ENCODE assay signal across 1 cellular context in genomic region chr17:6651483-6652452, GRCh38.
TF ChIP-seq lines count a peak whose summit lies in the region.

C17orf100 (plus strand) TSS chr17:6651762; CDS start chr17:6651914, 152 bp downstream.
MED31 (minus strand) TSS chr17:6651605; CDS start chr17:6651528, 77 bp downstream.

TF ChIP-seq in K562, 482 proteins besides CTCF, POLR2A, EP300 and RAD21 (continued from another document and continues in another):
- TF ChIP-seq ZBTB40 (IDR thresholded peaks at IDR 0.05): peak; percentile 92
- no peak for TF ChIP-seq ZBTB40 (CRISPR knock-in tag; IDR thresholded peaks at IDR 0.05)
- no peak for TF ChIP-seq PHB2 (IDR thresholded peaks at IDR 0.05; ENCODE audit: low read depth)
- no peak for TF ChIP-seq SOX6 (IDR thresholded peaks at IDR 0.05)
- TF ChIP-seq SREBF2 (CRISPR knock-in tag; IDR thresholded peaks at IDR 0.05): no peak
- TF ChIP-seq YY1 (IDR thresholded peaks at IDR 0.05; ENCODE audit: borderline replicate concordance in 1 of 3, control insufficient read depth in 1 of 3, extremely low read depth in 1 of 3, insufficient read depth in 3 of 3, insufficient read length in 1 of 3, insufficient replicate concordance in 2 of 3, low read depth in 1 of 3, low read length in 2 of 3): peak in 2 of 3 experiments; percentile 81 to 86
- peak; percentile 19; the same call in 1 of the 2 replicates for TF ChIP-seq CTBP1 (IDR thresholded peaks at IDR 0.05; ENCODE audit: borderline replicate concordance)
- TF ChIP-seq ZNF551 (CRISPR knock-in tag; IDR thresholded peaks at IDR 0.05): no peak
- no peak; the same call in 1 of the 2 replicates for TF ChIP-seq ETV1 (tag; conservative IDR thresholded peaks at IDR 0.05; ENCODE audit: low read depth)
- no peak for TF ChIP-seq HOXB6 (CRISPR knock-in tag; IDR thresholded peaks at IDR 0.05; ENCODE audit: borderline replicate concordance)
- no peak for TF ChIP-seq SNRNP70 (optimal IDR thresholded peaks at IDR 0.05; ENCODE audit: low read depth, low read length)
- no peak for TF ChIP-seq KDM2B (CRISPR knock-in tag; IDR thresholded peaks at IDR 0.05)
- TF ChIP-seq ZNF639 (CRISPR knock-in tag; conservative IDR thresholded peaks at IDR 0.05 in 1 of 2, IDR thresholded peaks at IDR 0.05 in 1 of 2): no peak
- no peak for TF ChIP-seq ARHGAP35 (IDR thresholded peaks at IDR 0.05; ENCODE audit: partially characterized antibody)
- TF ChIP-seq HMG20A (CRISPR knock-in tag; conservative IDR thresholded peaks at IDR 0.05): no peak
- TF ChIP-seq SIRT6 (IDR thresholded peaks at IDR 0.05; ENCODE audit: low read depth, low read length): no peak
- no peak for TF ChIP-seq ZNF57 (CRISPR knock-in tag; IDR thresholded peaks at IDR 0.05)
- TF ChIP-seq ATF2 (CRISPR knock-in tag; IDR thresholded peaks at IDR 0.05): no peak
- TF ChIP-seq MXI1 (IDR thresholded peaks at IDR 0.05; ENCODE audit: low read depth, low read length): peak; percentile 69; the same call in 1 of the 2 replicates
- no peak for TF ChIP-seq ZNF232 (CRISPR knock-in tag; IDR thresholded peaks at IDR 0.05)
- TF ChIP-seq E4F1 (CRISPR knock-in tag; IDR thresholded peaks at IDR 0.05; ENCODE audit: borderline replicate concordance): no peak
- no peak for TF ChIP-seq SNAPC5 (CRISPR knock-in tag; IDR thresholded peaks at IDR 0.05)
- no peak for TF ChIP-seq EWSR1 (IDR thresholded peaks at IDR 0.05; ENCODE audit: borderline replicate concordance, low read depth, partially characterized antibody)
- TF ChIP-seq MCM2 (IDR thresholded peaks at IDR 0.05; ENCODE audit: low read depth): no peak
- no peak for TF ChIP-seq ZNF41 (CRISPR knock-in tag; conservative IDR thresholded peaks at IDR 0.05)
- TF ChIP-seq TAF1 (IDR thresholded peaks at IDR 0.05; ENCODE audit: control insufficient read depth, extremely low read depth, insufficient read depth, low read length, severe bottlenecking): peak; percentile 45
- no peak for TF ChIP-seq PHF8 (IDR thresholded peaks at IDR 0.05; ENCODE audit: borderline replicate concordance, low read length)
- TF ChIP-seq E2F6 (IDR thresholded peaks at IDR 0.05; ENCODE audit: borderline replicate concordance in 1 of 2, extremely low read depth in 1 of 2, insufficient read depth in 1 of 2, insufficient read length in 1 of 2, low read depth in 1 of 2, low read length in 1 of 2, poor library complexity in 1 of 2, severe bottlenecking in 1 of 2): peak; percentile 77
- peak; percentile 54 for TF ChIP-seq MEIS2 (IDR thresholded peaks at IDR 0.05; ENCODE audit: partially characterized antibody)
- no peak for TF ChIP-seq ZNF586 (CRISPR knock-in tag; conservative IDR thresholded peaks at IDR 0.05)
- peak; percentile 35 for TF ChIP-seq CCNT2 (IDR thresholded peaks at IDR 0.05; ENCODE audit: borderline replicate concordance, extremely low read depth, insufficient read length, low read depth, low read length)
- TF ChIP-seq ZNF707 (CRISPR knock-in tag; conservative IDR thresholded peaks at IDR 0.05): no peak
- no peak for TF ChIP-seq CBFA2T3 (IDR thresholded peaks at IDR 0.05)
- no peak for TF ChIP-seq HIVEP1 (CRISPR knock-in tag; IDR thresholded peaks at IDR 0.05)
- no peak for TF ChIP-seq FUS (optimal IDR thresholded peaks at IDR 0.05; ENCODE audit: low read depth, low read length)
- TF ChIP-seq ATF6 (CRISPR knock-in tag; IDR thresholded peaks at IDR 0.05): 0 out of 2 replicates have a peak, but pooled peaks have one; percentile 48
- TF ChIP-seq GABPA (tag; conservative IDR thresholded peaks at IDR 0.05; ENCODE audit: low read depth): peak; percentile 93
- TF ChIP-seq ZNF511 (CRISPR knock-in tag; IDR thresholded peaks at IDR 0.05): no peak
- no peak for TF ChIP-seq PBX2 (CRISPR knock-in tag; IDR thresholded peaks at IDR 0.05; ENCODE audit: low read depth)
- peak; percentile 41; the same call in 1 of the 2 replicates for TF ChIP-seq PBX2 (tag; conservative IDR thresholded peaks at IDR 0.05; ENCODE audit: low read depth)
- peak; percentile 72; the same call in 1 of the 2 replicates for TF ChIP-seq SUPT5H (IDR thresholded peaks at IDR 0.05)
